ENCODE assay signal across 20 cellular contexts in the genomic region with DNA sequence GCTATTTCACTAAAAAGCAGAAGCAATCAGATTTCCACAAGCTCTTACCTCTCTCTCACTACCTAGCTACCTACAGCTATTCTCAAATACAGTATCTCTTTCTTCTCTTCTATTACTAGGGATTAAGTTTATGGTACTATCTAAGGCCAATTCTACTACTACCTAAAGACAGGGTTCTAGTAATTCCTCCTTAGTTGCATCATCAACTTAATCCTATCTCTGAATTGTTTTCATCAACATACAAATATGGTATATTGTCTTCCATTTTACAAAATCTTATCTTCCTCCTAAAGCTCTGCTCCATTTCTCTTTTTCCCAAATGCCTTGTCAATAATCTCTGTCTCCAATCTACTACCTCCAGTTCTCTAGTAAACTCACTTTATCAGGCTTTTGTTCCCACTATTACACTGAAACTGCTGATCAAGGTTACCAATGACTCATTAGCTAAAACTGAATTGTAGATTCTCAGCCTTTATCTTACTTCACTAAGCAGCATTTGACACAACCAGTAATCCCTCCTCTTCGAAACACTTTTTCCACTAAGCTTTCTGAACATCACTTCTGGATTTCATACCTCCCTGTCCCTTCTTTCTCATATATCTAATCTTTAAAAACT. TPM values are rescaled to one million over a fixed set of nuclear protein-coding genes. Genes with fewer than 3 reads are reported as not detected.
DNase-seq lines count a peak whose midpoint lies in the region; ATAC-seq and TF ChIP-seq lines count a peak whose summit lies in the region.
"Had no signal": no experiment of that assay in that cellular context is flagged by ENCODE, and none has a peak within 500 bp of the region (broad histone marks: within the 10 kb centered on the region; RNA-seq: fewer than 3 reads in every experiment).

No MANE protein-coding gene starts in this region.

- no peak overlapping the region for H3K27ac Mint-ChIP-seq in activated naive CD4-positive, alpha-beta T cell treated with anti-CD3 and anti-CD28 coated beads, Interleukin-2, amount 50 U/mL, for 72 hours
- H3K27ac Mint-ChIP-seq in endodermal cell (no peak overlapping the region), CD14-positive monocyte (no peak overlapping the region)
- H3K27ac Mint-ChIP-seq: activated T-helper 1 cell treated with anti-CD3 and anti-CD28 coated beads, Interleukin-12 subunit alpha, Interleukin-12 subunit beta, Interleukin-2, Interleukin-4 antibody, amounts not matched to agents 30 ng/mL and 10 ng/mL and 1 ng/mL, durations not matched to agents 14 hours and 24 hours and 36 hours; neural progenitor cell; T-helper 2 cell treated with Interferon-gamma antibody and Interleukin-4, amounts not matched to agents 5 μg/mL and 100 μg/mL, for 36 hours; type B pancreatic cell had no signal

- H3K4me1 ChIP-seq in endodermal cell (ENCODE audit: control insufficient read depth, insufficient read depth, low read length), result peaks cover 16% of the 10 kb centered on the region

- H3K27ac ChIP-seq in endodermal cell (ENCODE audit: low read depth, low read length), result no peak overlapping the region
- H3K27ac ChIP-seq: dorsolateral prefrontal cortex, lower lobe of right lung, neural progenitor cell had no signal

- no peaks in the 10 kb centered on the region for H3K36me3 ChIP-seq in endodermal cell (ENCODE audit: control insufficient read depth, insufficient read depth, low read length)
- H3K36me3 ChIP-seq: lower lobe of right lung, neural progenitor cell had no signal

- 51 to 91% methylated on average over 1 of the region's 1 CpG for WGBS in endodermal cell (ENCODE audit: insufficient coverage in 1 of 2, insufficient read length in 1 of 2), 2 experiments

- no peak for TF ChIP-seq CTCF in endodermal cell (conservative IDR thresholded peaks at IDR 0.05)
- no peak for TF ChIP-seq CTCF in retinal pigment epithelial cell (conservative IDR thresholded peaks at IDR 0.05; ENCODE audit: low read depth, low read length)
- TF ChIP-seq CTCF in CD14-positive monocyte (IDR thresholded peaks at IDR 0.05), result no peak

- H3K9me3 Mint-ChIP-seq in activated naive CD4-positive, alpha-beta T cell treated with anti-CD3 and anti-CD28 coated beads, Interleukin-2, amount 50 U/mL, for 72 hours, result no peaks in the 10 kb centered on the region
- H3K9me3 Mint-ChIP-seq in endodermal cell (no peaks in the 10 kb centered on the region), CD14-positive monocyte (no peaks in the 10 kb centered on the region)
- H3K9me3 Mint-ChIP-seq: activated T-helper 1 cell treated with anti-CD3 and anti-CD28 coated beads, Interleukin-12 subunit alpha, Interleukin-12 subunit beta, Interleukin-2, Interleukin-4 antibody, amounts not matched to agents 30 ng/mL and 10 ng/mL and 1 ng/mL, durations not matched to agents 14 hours and 24 hours and 36 hours; T-helper 2 cell treated with Interferon-gamma antibody and Interleukin-4, amounts not matched to agents 5 μg/mL and 100 μg/mL, for 36 hours had no signal

- no peaks in the 10 kb centered on the region for H3K27me3 Mint-ChIP-seq in endodermal cell (ENCODE audit: insufficient read depth)
- H3K27me3 Mint-ChIP-seq in CD14-positive monocyte (ENCODE audit: low read depth in 3 of 3), result peaks cover 0 to 3% (median 3%) of the 10 kb centered on the region in 3 donors
- H3K27me3 Mint-ChIP-seq: type B pancreatic cell had no signal

- H3K4me1 Mint-ChIP-seq in endodermal cell (peaks cover 29% of the 10 kb centered on the region), CD14-positive monocyte (peaks cover 33% of the 10 kb centered on the region)

- DNase-seq in activated naive CD4-positive, alpha-beta T cell treated with anti-CD3 and anti-CD28 coated beads, Interleukin-2, amount 50 U/mL, for 72 hours (ENCODE audit: low spot score in 2 of 2), result no peak
- DNase-seq in activated naive CD4-positive, alpha-beta T cell treated with Interleukin-2 at 50 U/mL for 16 hours, result no peak
- peak; percentile 23 for DNase-seq in KG1 (lab: John Stamatoyannopoulos, UW)
- no peak for DNase-seq in endodermal cell
- peak; percentile 61 for DNase-seq in retinal pigment epithelial cell (ENCODE audit: low read depth)
- DNase-seq in retina, result no peak
- DNase-seq in NCI-H748 (lab: John Stamatoyannopoulos, UW; ENCODE audit: unreplicated experiment), result no peak
- no peak for DNase-seq in CD14-positive monocyte (ENCODE audit: low spot score)
- DNase-seq: activated CD4-positive, alpha-beta T cell treated with anti-CD3 and anti-CD28 coated beads, Interleukin-2, amount 50 U/mL, for 1 hour; anterior cingulate cortex; Caco-2; dorsolateral prefrontal cortex; lower lobe of right lung; MM.1S; stimulated activated CD4-positive, alpha-beta T cell treated with anti-CD3 and anti-CD28 coated beads, Interleukin-4, amount 100 ng/mL, for 4 hours had no signal

- no peak overlapping the region for H3K9ac ChIP-seq in endodermal cell (ENCODE audit: extremely low read depth, low read length, poor library complexity, severe bottlenecking)
- H3K9ac ChIP-seq: neural progenitor cell had no signal

- H3K4me3 ChIP-seq in endodermal cell (ENCODE audit: low read length), result peak overlapping the region; percentile 68
- no peak overlapping the region for H3K4me3 ChIP-seq in retinal pigment epithelial cell (ENCODE audit: low read length)
- H3K4me3 ChIP-seq: dorsolateral prefrontal cortex, lower lobe of right lung, neural progenitor cell had no signal

- H3K9me3 ChIP-seq in endodermal cell (ENCODE audit: control insufficient read depth, low read length), result no peaks in the 10 kb centered on the region
- H3K9me3 ChIP-seq: Caco-2, lower lobe of right lung had no signal

- intact Hi-C loops in CD14-positive monocyte (cut with micrococcal nuclease), result no loop called here

- ATAC-seq in activated naive CD4-positive, alpha-beta T cell treated with anti-CD3 and anti-CD28 coated beads, Interleukin-2, amount 50 U/mL, for 72 hours, result peak; percentile 52 to 77
- ATAC-seq: lower lobe of right lung, Right ventricle myocardium inferior had no signal

- H3K36me3 Mint-ChIP-seq in activated naive CD4-positive, alpha-beta T cell treated with anti-CD3 and anti-CD28 coated beads, Interleukin-2, amount 50 U/mL, for 72 hours, result peaks cover 0 to under 1% of the 10 kb centered on the region in 2 donors
- H3K36me3 Mint-ChIP-seq in endodermal cell (ENCODE audit: low read depth), result peaks cover under 1% of the 10 kb centered on the region
- no peaks in the 10 kb centered on the region for H3K36me3 Mint-ChIP-seq in CD14-positive monocyte

- H3K4me3 Mint-ChIP-seq in endodermal cell, result no peak overlapping the region
- no peak overlapping the region for H3K4me3 Mint-ChIP-seq in CD14-positive monocyte
- H3K4me3 Mint-ChIP-seq: activated T-helper 1 cell treated with anti-CD3 and anti-CD28 coated beads, Interleukin-12 subunit alpha, Interleukin-12 subunit beta, Interleukin-2, Interleukin-4 antibody, amounts not matched to agents 30 ng/mL and 10 ng/mL and 1 ng/mL, durations not matched to agents 14 hours and 24 hours and 36 hours; neural progenitor cell; T-helper 2 cell treated with Interferon-gamma antibody and Interleukin-4, amounts not matched to agents 5 μg/mL and 100 μg/mL, for 36 hours; type B pancreatic cell had no signal

- H3K27me3 ChIP-seq in endodermal cell (ENCODE audit: control insufficient read depth, insufficient read depth, low read length, poor library complexity, severe bottlenecking), result no peaks in the 10 kb centered on the region
- H3K27me3 ChIP-seq: dorsolateral prefrontal cortex, neural progenitor cell had no signal

RNA-seq across cellular contexts. Expression of a gene that starts 28.3 kb away (rescaled TPM):
- total RNA-seq in activated naive CD4-positive, alpha-beta T cell treated with anti-CD3 and anti-CD28 coated beads, Interleukin-2, amount 50 U/mL, for 72 hours, result 10 to 100 TPM; 62.5 to 68.7 TPM
- total RNA-seq in endodermal cell, result 100 to 1,000 TPM in 1 of 2 donors, 10 to 100 TPM in 1; 91.3 to 114 TPM
- polyA plus RNA-seq in endodermal cell (2013, experiment 1 of 2), result 79.6 TPM
- polyA plus RNA-seq in endodermal cell (2013, experiment 2 of 2), result 73.7 TPM
- 10 to 100 TPM; 27.8 to 46.5 TPM for polyA plus RNA-seq in CD14-positive monocyte

Comparison
In these comparisons a context has a peak if more than half of its experiments do, and no peak if none do; other contexts are left out.
1. DNase-seq: peak in KG1 (single experiment) and retinal pigment epithelial cell (single experiment); none in activated naive CD4-positive, alpha-beta T cell treated with anti-CD3 and anti-CD28 coated beads, Interleukin-2, amount 50 U/mL, for 72 hours (0 of 2), activated naive CD4-positive, alpha-beta T cell treated with Interleukin-2 at 50 U/mL for 16 hours (single experiment), endodermal cell (single experiment), retina (single experiment), NCI-H748 (single experiment) and CD14-positive monocyte (single experiment).